Comparison of ENCODE assay signal across 22 cellular contexts in genomic region chrX:67353651-67354370, GRCh38.
DNase-seq lines count a peak whose midpoint lies in the region; ATAC-seq and TF ChIP-seq lines count a peak whose summit lies in the region.
"Had no signal": no experiment of that assay in that cellular context is flagged by ENCODE, and none has a peak within 500 bp of the region (broad histone marks: within the 10 kb centered on the region; RNA-seq: fewer than 3 reads in every experiment).

No MANE protein-coding gene starts in this region.

- H3K9me3 ChIP-seq in SJSA1 (replicated peaks): no peaks in the 10 kb centered on the region
- no peaks in the 10 kb centered on the region for H3K9me3 ChIP-seq in PC-9 (ENCODE audit: insufficient read depth, low read depth)

- ATAC-seq in GM18868 (IDR thresholded peaks at IDR 0.05; ENCODE audit: unreplicated experiment): no peak
- ATAC-seq: CD8-positive, alpha-beta T cell; PC-3 had no signal

- no peak overlapping the region for H3K4me3 ChIP-seq in SJSA1
- H3K4me3 ChIP-seq in PC-9: no peak overlapping the region
- H3K4me3 ChIP-seq: BLaER1 treated with 17β-estradiol and CSF1 and Interleukin-3, amounts not matched to agents 10 nM and 100 nM had no signal

- CTCF ChIA-PET in PC-9 (lab: Charles Lee): no interaction called here

- DNase-seq in AG08396 (ENCODE audit: low spot score) (peak; percentile 6), GM03348 (ENCODE audit: low spot score) (peak; percentile 14), SJSA1 (ENCODE audit: low read depth in 1 of 2, low spot score in 2 of 2) (peak in 1 of 2 experiments; percentile 10), hepatic stellate cell (ENCODE audit: low spot score) (peak; percentile 1), NOMO-1 treated with dmso at 0.1 percent for 144 hours (lab: John Stamatoyannopoulos, UW; ENCODE audit: unreplicated experiment) (no peak), PC-9 (no peak), HT-29 (ENCODE audit: low spot score) (no peak)
- DNase-seq: CD8-positive, alpha-beta T cell; H9; Kasumi-1; MM.1S; NCI-H1105; NCI-H2081; NCI-H510A; NCI-H774; PC-3; SIG-M5 had no signal

- intact Hi-C loops in PC-9 (cut with micrococcal nuclease; ENCODE audit: unreplicated experiment): no loop called here

- no peaks in the 10 kb centered on the region for H3K4me1 ChIP-seq in SJSA1 (replicated peaks)
- H3K4me1 ChIP-seq in PC-9 (replicated peaks; ENCODE audit: insufficient read depth): no peaks in the 10 kb centered on the region
- H3K4me1 ChIP-seq: BLaER1 treated with 17β-estradiol and CSF1 and Interleukin-3, amounts not matched to agents 10 nM and 100 nM had no signal

- no peak for TF ChIP-seq CTCF in PC-9 (conservative IDR thresholded peaks at IDR 0.05)

- no peaks in the 10 kb centered on the region for H4K20me1 ChIP-seq in PC-9 (ENCODE audit: insufficient read depth)
- H4K20me1 ChIP-seq: BLaER1 treated with 17β-estradiol and CSF1 and Interleukin-3, amounts not matched to agents 10 nM and 100 nM had no signal

- BruUV-seq in PC-9 (replicated peaks; lab: Mats Ljungman, UMichigan): no TSS peak

- H3K4me2 ChIP-seq in PC-9: no peak overlapping the region
- H3K4me2 ChIP-seq: BLaER1 treated with 17β-estradiol and CSF1 and Interleukin-3, amounts not matched to agents 10 nM and 100 nM had no signal

- no peaks in the 10 kb centered on the region for H3K36me3 ChIP-seq in SJSA1
- H3K36me3 ChIP-seq in PC-9 (ENCODE audit: low read depth): no peaks in the 10 kb centered on the region
- H3K36me3 ChIP-seq: BLaER1 treated with 17β-estradiol and CSF1 and Interleukin-3, amounts not matched to agents 10 nM and 100 nM had no signal

- POLR2A ChIA-PET in PC-9 (lab: Charles Lee; ENCODE audit: unreplicated experiment): no interaction called here

- peak overlapping the region; percentile 73 for H3K27ac ChIP-seq in SJSA1
- H3K27ac ChIP-seq in PC-9: no peak overlapping the region
- H3K27ac ChIP-seq: 22Rv1; BLaER1 treated with 17β-estradiol and CSF1 and Interleukin-3, amounts not matched to agents 10 nM and 100 nM; HL-60; RWPE1 had no signal

- H3K9me2 ChIP-seq in PC-9 (ENCODE audit: insufficient read depth): no peaks in the 10 kb centered on the region

- H3K27me3 ChIP-seq in SJSA1 (replicated peaks) (no peaks in the 10 kb centered on the region), PC-9 (ENCODE audit: insufficient read depth, low read depth) (no peaks in the 10 kb centered on the region)

- no peaks in the 10 kb centered on the region for H3F3A ChIP-seq in PC-9 (ENCODE audit: insufficient read depth, low read depth)

- H3K79me2 ChIP-seq in PC-9 (ENCODE audit: low read depth): no peaks in the 10 kb centered on the region

- no peak overlapping the region for H2AFZ ChIP-seq in PC-9

Comparison
In these comparisons a context has a peak if more than half of its experiments do, and no peak if none do; other contexts are left out.
1. DNase-seq: peak in AG08396 (single experiment), GM03348 (single experiment) and hepatic stellate cell (single experiment); none in NOMO-1 treated with dmso at 0.1 percent for 144 hours (single experiment), PC-9 (0 of 2) and HT-29 (single experiment).